Comparison of ENCODE assay signal across 8 cellular contexts in the genomic region with DNA sequence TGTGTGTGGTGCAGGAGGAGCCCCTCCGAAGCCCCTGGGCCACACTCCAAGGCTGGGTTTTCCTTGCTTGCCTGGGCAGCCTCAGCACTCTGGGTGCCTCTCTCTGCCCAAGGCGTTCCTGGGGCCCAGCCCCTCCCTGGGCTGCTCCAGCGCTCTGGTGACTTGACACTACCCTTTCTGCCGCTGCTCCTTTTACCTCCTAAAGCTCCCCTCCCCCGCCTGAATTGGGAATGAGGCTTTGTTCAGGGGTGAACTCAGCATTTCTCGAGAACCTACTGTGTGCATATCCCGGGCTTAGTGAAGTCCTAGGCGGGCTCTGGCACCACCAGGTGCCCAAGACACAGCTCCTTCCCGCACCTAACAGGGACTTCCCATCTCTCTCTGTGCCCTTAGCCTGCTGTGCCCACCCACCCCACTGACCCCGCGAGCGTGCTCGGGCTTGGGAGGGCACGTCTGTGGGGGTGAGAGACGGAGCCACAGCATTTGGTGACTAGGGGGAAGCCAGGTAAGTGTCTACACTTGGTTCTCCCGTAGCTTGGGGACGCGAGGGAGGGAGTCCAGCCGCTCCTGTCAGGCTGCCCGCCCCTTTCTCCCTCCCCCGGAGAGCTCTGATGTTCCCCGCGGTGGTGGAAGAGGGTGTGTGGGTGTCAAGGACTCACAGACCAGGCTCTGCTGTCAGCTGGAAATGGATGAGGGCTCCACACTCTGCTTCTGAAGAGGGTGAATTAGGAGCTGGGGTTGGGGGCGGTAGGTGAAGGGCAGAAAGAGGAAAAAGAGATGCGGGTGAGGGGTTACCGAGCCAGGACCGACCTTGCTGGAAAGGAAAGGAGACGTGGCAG. TPM values are rescaled to one million over a fixed set of nuclear protein-coding genes. Genes with fewer than 3 reads are reported as not detected.
DNase-seq lines count a peak whose midpoint lies in the region; ATAC-seq, FAIRE-seq and TF ChIP-seq lines count a peak whose summit lies in the region.

No MANE protein-coding gene starts in this region.

- peak overlapping the region; percentile 52 for H4K91ac ChIP-seq in mesenchymal stem cell (ENCODE audit: low read length)

- H3K14ac ChIP-seq in mesenchymal stem cell (ENCODE audit: low read length in 2 of 2), result peak overlapping the region in 1 of 2 experiments; percentile 61

- FAIRE-seq in H54 (lab: Jason Lieb, UNC), result no peak

- 3% methylated on average over 28 of the region's 28 CpGs for WGBS in mesenchymal stem cell
- 6% methylated on average over 28 of the region's 28 CpGs for WGBS in thymus

- peak overlapping the region; percentile 79 for H4K8ac ChIP-seq in mesenchymal stem cell (ENCODE audit: low read length)

- H3K9me3 ChIP-seq in BLaER1 treated with 17β-estradiol and CSF1 and Interleukin-3, amounts not matched to agents 10 nM and 100 nM (replicated peaks in 1 of 11), result no peaks in the 10 kb centered on the region
- H3K9me3 ChIP-seq in effector memory CD4-positive, alpha-beta T cell (ENCODE audit: control insufficient read depth, low read length), result no peaks in the 10 kb centered on the region
- H3K9me3 ChIP-seq in mesenchymal stem cell (ENCODE audit: control insufficient read depth, low read length), result no peaks in the 10 kb centered on the region
- no peaks in the 10 kb centered on the region for H3K9me3 ChIP-seq in thymus (ENCODE audit: control insufficient read depth)

- H3K27ac ChIP-seq in BLaER1 treated with 17β-estradiol and CSF1 and Interleukin-3, amounts not matched to agents 10 nM and 100 nM, result peak overlapping the region in 10 of 11 experiments; percentile 44 to 81 (median 62); a peak in 19 of 22 replicates
- no peak overlapping the region for H3K27ac ChIP-seq in effector memory CD4-positive, alpha-beta T cell (ENCODE audit: insufficient read depth, low read length, poor library complexity, severe bottlenecking)
- H3K27ac ChIP-seq in mesenchymal stem cell (ENCODE audit: low read length, poor library complexity, severe bottlenecking) (peak overlapping the region; percentile 5), thymus (ENCODE audit: low read depth) (no peak overlapping the region)

- no peak overlapping the region for H2AK5ac ChIP-seq in mesenchymal stem cell (ENCODE audit: low read length, severe bottlenecking)

- peak overlapping the region; percentile 62 to 92 (median 78) for H3K9ac ChIP-seq in BLaER1 treated with 17β-estradiol and CSF1 and Interleukin-3, amounts not matched to agents 10 nM and 100 nM
- peak overlapping the region; percentile 83 for H3K9ac ChIP-seq in mesenchymal stem cell (ENCODE audit: low read length)

- peaks cover 23 to 59% (median 34%) of the 10 kb centered on the region in 11 experiments; a peak in 20 of 22 replicates for H3K27me3 ChIP-seq in BLaER1 treated with 17β-estradiol and CSF1 and Interleukin-3, amounts not matched to agents 10 nM and 100 nM
- peaks cover 8% of the 10 kb centered on the region for H3K27me3 ChIP-seq in effector memory CD4-positive, alpha-beta T cell (replicated peaks; ENCODE audit: control insufficient read depth, insufficient read depth, low read length, poor library complexity, severe bottlenecking)
- peaks cover 43 to 55% of the 10 kb centered on the region in 2 experiments for H3K27me3 ChIP-seq in mesenchymal stem cell (ENCODE audit: control insufficient read depth in 1 of 2, insufficient read depth in 1 of 2, low read length in 2 of 2)
- peaks cover 51% of the 10 kb centered on the region for H3K27me3 ChIP-seq in thymus (ENCODE audit: control insufficient read depth, insufficient read depth)

- no peaks in the 10 kb centered on the region; a peak in 2 of 22 replicates for H3K36me3 ChIP-seq in BLaER1 treated with 17β-estradiol and CSF1 and Interleukin-3, amounts not matched to agents 10 nM and 100 nM
- no peaks in the 10 kb centered on the region for H3K36me3 ChIP-seq in effector memory CD4-positive, alpha-beta T cell (ENCODE audit: control insufficient read depth, insufficient read depth, low read length)
- H3K36me3 ChIP-seq in mesenchymal stem cell (ENCODE audit: control insufficient read depth in 1 of 2, insufficient read depth in 2 of 2, low read depth in 1 of 2, low read length in 2 of 2), result peaks cover 0 to 3% of the 10 kb centered on the region in 2 experiments
- no peaks in the 10 kb centered on the region for H3K36me3 ChIP-seq in thymus (ENCODE audit: control insufficient read depth, insufficient read depth)

- H3K23ac ChIP-seq in mesenchymal stem cell (ENCODE audit: low read length in 2 of 2), result peak overlapping the region in 1 of 2 experiments; percentile 6

- peak overlapping the region; percentile 62 to 79 for H3K4ac ChIP-seq in mesenchymal stem cell (ENCODE audit: low read depth in 1 of 2, low read length in 2 of 2)

- peak overlapping the region; percentile 74 to 82 for H3K18ac ChIP-seq in mesenchymal stem cell (ENCODE audit: low read depth in 1 of 2, low read length in 2 of 2)

- ATAC-seq in HG03354 (IDR thresholded peaks at IDR 0.05; ENCODE audit: poor library complexity, severe bottlenecking, unreplicated experiment), result no peak

- H4K20me1 ChIP-seq in BLaER1 treated with 17β-estradiol and CSF1 and Interleukin-3, amounts not matched to agents 10 nM and 100 nM, result peaks cover 30 to 37% (median 36%) of the 10 kb centered on the region in 11 experiments

- no peak overlapping the region for H2BK120ac ChIP-seq in mesenchymal stem cell (ENCODE audit: low read depth, low read length)

- peak overlapping the region; percentile 43 for H2AFZ ChIP-seq in mesenchymal stem cell (ENCODE audit: low read depth, low read length)

- H2BK5ac ChIP-seq in mesenchymal stem cell (ENCODE audit: low read depth, low read length, poor library complexity, severe bottlenecking), result no peak overlapping the region

- H3K4me1 ChIP-seq in BLaER1 treated with 17β-estradiol and CSF1 and Interleukin-3, amounts not matched to agents 10 nM and 100 nM, result peaks cover 56 to 82% (median 80%) of the 10 kb centered on the region in 10 experiments
- peaks cover 51% of the 10 kb centered on the region for H3K4me1 ChIP-seq in effector memory CD4-positive, alpha-beta T cell (ENCODE audit: control insufficient read depth, insufficient read depth, low read length, poor library complexity, severe bottlenecking)
- peaks cover 33% of the 10 kb centered on the region for H3K4me1 ChIP-seq in mesenchymal stem cell (ENCODE audit: control insufficient read depth, insufficient read depth, low read depth, low read length)
- peaks cover 34% of the 10 kb centered on the region for H3K4me1 ChIP-seq in thymus (ENCODE audit: control insufficient read depth, insufficient read depth, low read length)

- TF ChIP-seq POLR2A in H54 (IDR thresholded peaks at IDR 0.05; ENCODE audit: low read depth, low read length), result no peak

- H2BK12ac ChIP-seq in mesenchymal stem cell (ENCODE audit: low read length in 2 of 2), result peak overlapping the region; percentile 51 to 92

- peak overlapping the region; percentile 57 to 93 (median 88) for H3K4me3 ChIP-seq in BLaER1 treated with 17β-estradiol and CSF1 and Interleukin-3, amounts not matched to agents 10 nM and 100 nM
- H3K4me3 ChIP-seq in effector memory CD4-positive, alpha-beta T cell (ENCODE audit: insufficient read depth, low read depth, low read length, poor library complexity, severe bottlenecking), result peak overlapping the region; percentile 57
- H3K4me3 ChIP-seq in mesenchymal stem cell (ENCODE audit: insufficient read depth in 1 of 2, low read depth in 1 of 2, low read length in 2 of 2) (peak overlapping the region; percentile 54 to 90), thymus (ENCODE audit: low read length) (peak overlapping the region; percentile 85)

- H2BK15ac ChIP-seq in mesenchymal stem cell (ENCODE audit: low read depth, poor library complexity, severe bottlenecking), result peak overlapping the region; percentile 98

- DNase-seq in H54 (ENCODE audit: insufficient read length, low spot score), result peak; percentile 84
- DNase-seq in T-helper 9 cell, result peak; percentile 17
- no peak for DNase-seq in effector memory CD4-positive, alpha-beta T cell
- DNase-seq in mesenchymal stem cell, result peak; percentile 65
- DNase-seq in activated CD4-positive, CD25-positive, alpha-beta regulatory T cell treated with anti-CD3 and anti-CD28 coated beads, Interleukin-2, amount 50 U/mL, for 72 hours, result no peak

- H3K4me2 ChIP-seq in BLaER1 treated with 17β-estradiol and CSF1 and Interleukin-3, amounts not matched to agents 10 nM and 100 nM, result peak overlapping the region; percentile 89 to 100 (median 98)
- peak overlapping the region; percentile 100 for H3K4me2 ChIP-seq in mesenchymal stem cell (ENCODE audit: low read length, poor library complexity, severe bottlenecking)

- H3K79me1 ChIP-seq in mesenchymal stem cell (replicated peaks; ENCODE audit: low read length, poor library complexity, severe bottlenecking), result peaks cover 7% of the 10 kb centered on the region

RNA-seq across cellular contexts. Expression of a gene that starts 1.1 kb away (rescaled TPM):
- 14.7 TPM for polyA plus RNA-seq in mesenchymal stem cell (2013, experiment 1 of 2)
- polyA plus RNA-seq in mesenchymal stem cell (2013, experiment 2 of 2), result 14.4 TPM
- 19.1 TPM for polyA plus RNA-seq in thymus

RNA-seq across cellular contexts. Expression of a gene that starts 31.1 kb away (rescaled TPM):
- 19.9 TPM for polyA plus RNA-seq in mesenchymal stem cell (2013, experiment 1 of 2)
- 20.4 TPM for polyA plus RNA-seq in mesenchymal stem cell (2013, experiment 2 of 2)
- polyA plus RNA-seq in thymus, result 11.9 TPM

RNA-seq across cellular contexts. Expression of a gene that starts 34.1 kb away (rescaled TPM):
- 22.1 TPM for polyA plus RNA-seq in mesenchymal stem cell (2013, experiment 1 of 2)
- 22.4 TPM for polyA plus RNA-seq in mesenchymal stem cell (2013, experiment 2 of 2)
- 28.3 TPM for polyA plus RNA-seq in thymus

RNA-seq across cellular contexts. Expression of a gene that starts 57.2 kb away (rescaled TPM):
- polyA plus RNA-seq in mesenchymal stem cell (2013, experiment 1 of 2), result 11.7 TPM
- polyA plus RNA-seq in mesenchymal stem cell (2013, experiment 2 of 2), result 12.3 TPM
- polyA plus RNA-seq in thymus, result 12.5 TPM

Comparison
In these comparisons a context has a peak if more than half of its experiments do, and no peak if none do; other contexts are left out.
1. H3K27ac ChIP-seq: peak in BLaER1 treated with 17β-estradiol and CSF1 and Interleukin-3, amounts not matched to agents 10 nM and 100 nM (10 of 11) and mesenchymal stem cell (single experiment); none in effector memory CD4-positive, alpha-beta T cell (single experiment) and thymus (single experiment).
2. DNase-seq: peak in H54 (single experiment), T-helper 9 cell (single experiment) and mesenchymal stem cell (single experiment); none in effector memory CD4-positive, alpha-beta T cell (0 of 3) and activated CD4-positive, CD25-positive, alpha-beta regulatory T cell treated with anti-CD3 and anti-CD28 coated beads, Interleukin-2, amount 50 U/mL, for 72 hours (single experiment).
3. Peak in every context shown above with its lines, with median percentiles within 50 percentile points of each other: H3K4me3 ChIP-seq.